ENCODE assay signal across 18 cellular contexts in genomic region chr17:3641014-3641413, GRCh38. TPM values are rescaled to one million over a fixed set of nuclear protein-coding genes. Genes with fewer than 3 reads are reported as not detected.
DNase-seq lines count a peak whose midpoint lies in the region; ATAC-seq and TF ChIP-seq lines count a peak whose summit lies in the region.
"Had no signal": no experiment of that assay in that cellular context is flagged by ENCODE, and none has a peak within 500 bp of the region (broad histone marks: within the 10 kb centered on the region; RNA-seq: fewer than 3 reads in every experiment).

No MANE protein-coding gene starts in this region.

- WGBS in heart left ventricle, 4 donors: 42 to 54% (median 48%) methylated on average over 3 of the region's 3 CpGs
- whole genome bisulfite sequencing in body of pancreas, 2 donors: 34 to 45% methylated on average over 3 of the region's 3 CpGs

- H3K27me3 ChIP-seq in heart left ventricle: no peaks in the 10 kb centered on the region
- H3K27me3 ChIP-seq in WERI-Rb-1 (ENCODE audit: insufficient read depth, low read depth, severe bottlenecking): no peaks in the 10 kb centered on the region
- H3K27me3 ChIP-seq in body of pancreas: no peaks in the 10 kb centered on the region
- H3K27me3 ChIP-seq in skeletal muscle tissue (ENCODE audit: control insufficient read depth in 3 of 3, insufficient read depth in 3 of 3, low read length in 3 of 3): no peaks in the 10 kb centered on the region
- H3K27me3 ChIP-seq: brain microvascular endothelial cell, esophagus squamous epithelium, MG63, SJCRH30, suprapubic skin had no signal

- H3K9ac ChIP-seq in skeletal muscle tissue (ENCODE audit: low read depth in 1 of 3, low read length in 3 of 3): peak overlapping the region in 2 of 3 donors; percentile 40

- DNase-seq in heart left ventricle: peak in 1 of 5 donors; percentile 19
- DNase-seq in cardiac septum (ENCODE audit: low spot score): no peak
- DNase-seq in WERI-Rb-1: no peak
- DNase-seq in body of pancreas: no peak
- DNase-seq in stimulated activated CD8-positive, alpha-beta memory T cell treated with anti-CD3 and anti-CD28 coated beads, Interleukin-4, amount 100 ng/mL, for 48 hours: no peak
- DNase-seq in stimulated activated CD4-positive, alpha-beta T cell treated with anti-CD3 and anti-CD28 coated beads, Interleukin-12 subunit alpha, Interleukin-12 subunit beta, amount 100 ng/mL, for 4 hours: no peak
- DNase-seq: brain microvascular endothelial cell, esophagus squamous epithelium, GDM1, MG63, NCI-H1436 treated with DMSO at 0.1 percent for 48 hours, NCI-H510A, SJCRH30, T-helper 17 cell had no signal

- no peak for ATAC-seq in heart left ventricle
- ATAC-seq in body of pancreas: no peak
- ATAC-seq in GM18873 (IDR thresholded peaks at IDR 0.05; ENCODE audit: low FRiP score, unreplicated experiment): no peak
- ATAC-seq: HCT116, T-helper 17 cell had no signal

- no peaks in the 10 kb centered on the region for H3K9me3 ChIP-seq in heart left ventricle
- H3K9me3 ChIP-seq in WERI-Rb-1 (ENCODE audit: severe bottlenecking): no peaks in the 10 kb centered on the region
- no peaks in the 10 kb centered on the region for H3K9me3 ChIP-seq in body of pancreas
- H3K9me3 ChIP-seq in skeletal muscle tissue (ENCODE audit: control insufficient read depth in 3 of 3, low read length in 3 of 3): no peaks in the 10 kb centered on the region
- H3K9me3 ChIP-seq: esophagus squamous epithelium, MG63, SJCRH30, suprapubic skin had no signal

- H3K4me1 ChIP-seq in heart left ventricle (peaks cover 0 to 35% (median 23%) of the 10 kb centered on the region in 12 donors), body of pancreas (peaks cover 38% of the 10 kb centered on the region), skeletal muscle tissue (ENCODE audit: control insufficient read depth in 3 of 3, insufficient read depth in 3 of 3, low read length in 3 of 3) (peaks cover 19 to 34% (median 30%) of the 10 kb centered on the region in 3 donors)
- H3K4me1 ChIP-seq: SJCRH30 had no signal

- H3K36me3 ChIP-seq in heart left ventricle (peaks cover 0 to 48% (median 15%) of the 10 kb centered on the region in 9 donors), WERI-Rb-1 (peaks cover 31% of the 10 kb centered on the region), body of pancreas (replicated peaks in 1 of 2; ENCODE audit: insufficient read depth in 1 of 2, low read depth in 2 of 2) (peaks cover 0 to 4% of the 10 kb centered on the region in 2 donors), skeletal muscle tissue (ENCODE audit: control insufficient read depth in 3 of 3, insufficient read depth in 3 of 3, low read length in 3 of 3) (peaks cover 18 to 23% (median 21%) of the 10 kb centered on the region in 3 donors)
- H3K36me3 ChIP-seq: MG63, SJCRH30 had no signal

- TF ChIP-seq POLR2A in heart left ventricle (IDR thresholded peaks at IDR 0.05): no peak
- TF ChIP-seq POLR2A in body of pancreas (IDR thresholded peaks at IDR 0.05): no peak

- no peak for TF ChIP-seq CTCF in heart left ventricle (IDR thresholded peaks at IDR 0.05)
- no peak for TF ChIP-seq CTCF in WERI-Rb-1 (IDR thresholded peaks at IDR 0.05; ENCODE audit: low read depth, low read length)
- no peak for TF ChIP-seq CTCF in body of pancreas (IDR thresholded peaks at IDR 0.05)

- H3K4me3 ChIP-seq in heart left ventricle: no peak overlapping the region
- no peak overlapping the region for H3K4me3 ChIP-seq in WERI-Rb-1 (ENCODE audit: low read depth, low read length)
- no peak overlapping the region for H3K4me3 ChIP-seq in body of pancreas
- H3K4me3 ChIP-seq in skeletal muscle tissue (ENCODE audit: low read length in 3 of 3): peak overlapping the region in 1 of 3 donors; percentile 13
- H3K4me3 ChIP-seq: esophagus squamous epithelium, MG63, SJCRH30, suprapubic skin had no signal

- peak overlapping the region in 9 of 12 donors; percentile 7 to 82 (median 55) for H3K27ac ChIP-seq in heart left ventricle
- peak overlapping the region; percentile 73 for H3K27ac ChIP-seq in WERI-Rb-1
- peak overlapping the region in 3 of 4 donors; percentile 58 to 85 (median 75) for H3K27ac ChIP-seq in body of pancreas
- peak overlapping the region; percentile 55 for H3K27ac ChIP-seq in skeletal muscle tissue (ENCODE audit: low read depth, low read length)
- H3K27ac ChIP-seq: esophagus squamous epithelium, SJCRH30, suprapubic skin had no signal

- intact Hi-C loops in heart left ventricle (cut with DNase I): loop anchor here in 1 of 10 donors (10.0 kb wide), 2 partner anchors 106 to 596 kb away; no protein-coding TSS in a partner anchor
- intact Hi-C loops in cardiac septum (cut with DNase I): no loop called here
- intact Hi-C loops in body of pancreas (cut with DNase I): no loop called here

RNA-seq across cellular contexts. Expression of gene CTNS, which starts 4.5 kb away (rescaled TPM):
- total RNA-seq in heart left ventricle: 10 to 100 TPM in 3 of 9 donors, 1 to 10 TPM in 6; 6.2 to 19.0 (median 8.7) TPM
- 10 to 100 TPM in 1 of 2 donors, 1 to 10 TPM in 1; 6.8 to 10.9 TPM for polyA plus RNA-seq in heart left ventricle
- 6.4 TPM for total RNA-seq in cardiac septum
- 10 to 100 TPM; 15.8 to 29.3 TPM for total RNA-seq in body of pancreas
- total RNA-seq in skeletal muscle tissue: 11.5 TPM

RNA-seq across cellular contexts. Expression of gene SHPK, which starts 5.0 kb away (rescaled TPM):
- 1 to 10 TPM; 2.5 to 7.3 (median 3.6) TPM for total RNA-seq in heart left ventricle
- polyA plus RNA-seq in heart left ventricle: 1 to 10 TPM; 2.9 to 3.7 TPM
- total RNA-seq in cardiac septum: 4.8 TPM
- 10 to 100 TPM; 10.4 to 15.2 TPM for total RNA-seq in body of pancreas
- total RNA-seq in skeletal muscle tissue: 6.8 TPM

RNA-seq across cellular contexts. Expression of gene TAX1BP3, which starts 27.4 kb away (rescaled TPM):
- 100 to 1,000 TPM; 122 to 291 (median 177) TPM for total RNA-seq in heart left ventricle
- polyA plus RNA-seq in heart left ventricle: 100 to 1,000 TPM; 131 to 203 TPM
- 158 TPM for total RNA-seq in cardiac septum
- 10 to 100 TPM; 72.9 to 82.7 TPM for total RNA-seq in body of pancreas
- total RNA-seq in skeletal muscle tissue: 31.3 TPM

RNA-seq across cellular contexts. Expression of gene EMC6, which starts 27.6 kb away (rescaled TPM):
- 10 to 100 TPM; 24.2 to 78.2 (median 51.9) TPM for total RNA-seq in heart left ventricle
- polyA plus RNA-seq in heart left ventricle: 100 to 1,000 TPM; 141 to 190 TPM
- 54.0 TPM for total RNA-seq in cardiac septum
- 1 to 10 TPM; 5.9 to 8.3 TPM for total RNA-seq in body of pancreas
- 14.6 TPM for total RNA-seq in skeletal muscle tissue

RNA-seq across cellular contexts. Expression of gene TRPV1, which starts 31.8 kb away (rescaled TPM):
- 1 to 10 TPM; 2.0 to 4.5 (median 3.3) TPM for total RNA-seq in heart left ventricle
- 1 to 10 TPM; 1.9 to 4.9 TPM for polyA plus RNA-seq in heart left ventricle
- 4.8 TPM for total RNA-seq in cardiac septum
- 1 to 10 TPM; 4.4 to 6.3 TPM for total RNA-seq in body of pancreas
- 2.6 TPM for total RNA-seq in skeletal muscle tissue
